ENCODE assay signal across 10 cellular contexts in genomic region chr17:27217631-27218030, GRCh38.
A peak's percentile ranks its signal among the peaks of the same experiment; 100 is the strongest.
DNase-seq lines count a peak whose midpoint lies in the region; ATAC-seq and TF ChIP-seq lines count a peak whose summit lies in the region.
"Had no signal": no experiment of that assay in that cellular context is flagged by ENCODE, and none has a peak within 500 bp of the region (broad histone marks: within the 10 kb centered on the region; RNA-seq: fewer than 3 reads in every experiment).

No MANE protein-coding gene starts in this region.

- DNase-seq in pons (ENCODE audit: low spot score), result peak; percentile 59
- no peak for DNase-seq in activated CD8-positive, alpha-beta T cell treated with anti-CD3 and anti-CD28 coated beads, Interleukin-2, amount 10 ng/mL, durations not matched to agents 7 days and 5 days
- DNase-seq in activated CD8-positive, alpha-beta memory T cell treated with anti-CD3 and anti-CD28 coated beads, Interleukin-2, amount 50 U/mL, for 4 hours, result no peak
- no peak for DNase-seq in activated CD8-positive, alpha-beta T cell treated with anti-CD3 and anti-CD28 coated beads for 36 hours
- DNase-seq: ovary, T1000 had no signal

- CTCF ChIA-PET in activated CD8-positive, alpha-beta T cell treated with anti-CD3 and anti-CD28 coated beads, Interleukin-2, amount 10 ng/mL, durations not matched to agents 7 days and 5 days (lab: Charles Lee), result interaction anchor here (2.4 kb wide), 1 partner anchor 11 kb away, joined by 11 read pairs; no protein-coding TSS in a partner anchor
- CTCF ChIA-PET in activated CD8-positive, alpha-beta T cell treated with anti-CD3 and anti-CD28 coated beads for 36 hours (lab: Charles Lee), result interaction anchor here (1.5 kb wide), 1 partner anchor 115 kb away, joined by 5 read pairs; no protein-coding TSS in a partner anchor

- no peaks in the 10 kb centered on the region for H3K9me3 Mint-ChIP-seq in activated CD8-positive, alpha-beta T cell treated with anti-CD3 and anti-CD28 coated beads, Interleukin-2, amount 10 ng/mL, durations not matched to agents 7 days and 5 days (ENCODE audit: insufficient read depth)
- no peaks in the 10 kb centered on the region for H3K9me3 Mint-ChIP-seq in activated CD8-positive, alpha-beta T cell treated with anti-CD3 and anti-CD28 coated beads for 36 hours

- H3K27ac Mint-ChIP-seq in activated CD8-positive, alpha-beta T cell treated with anti-CD3 and anti-CD28 coated beads, Interleukin-2, amount 10 ng/mL, durations not matched to agents 7 days and 5 days, result no peak overlapping the region
- no peak overlapping the region for H3K27ac Mint-ChIP-seq in activated CD8-positive, alpha-beta T cell treated with anti-CD3 and anti-CD28 coated beads for 36 hours
- H3K27ac Mint-ChIP-seq: brain had no signal

- H3K4me3 Mint-ChIP-seq in activated CD8-positive, alpha-beta T cell treated with anti-CD3 and anti-CD28 coated beads, Interleukin-2, amount 10 ng/mL, durations not matched to agents 7 days and 5 days, result no peak overlapping the region
- no peak overlapping the region for H3K4me3 Mint-ChIP-seq in activated CD8-positive, alpha-beta T cell treated with anti-CD3 and anti-CD28 coated beads for 36 hours
- H3K4me3 Mint-ChIP-seq: brain had no signal

- no peaks in the 10 kb centered on the region for H3K36me3 Mint-ChIP-seq in activated CD8-positive, alpha-beta T cell treated with anti-CD3 and anti-CD28 coated beads, Interleukin-2, amount 10 ng/mL, durations not matched to agents 7 days and 5 days (ENCODE audit: low read depth)
- no peaks in the 10 kb centered on the region for H3K36me3 Mint-ChIP-seq in activated CD8-positive, alpha-beta T cell treated with anti-CD3 and anti-CD28 coated beads for 36 hours (ENCODE audit: low read depth)
- H3K36me3 Mint-ChIP-seq: brain had no signal

- POLR2A ChIA-PET in activated CD8-positive, alpha-beta T cell treated with anti-CD3 and anti-CD28 coated beads, Interleukin-2, amount 10 ng/mL, durations not matched to agents 7 days and 5 days (lab: Charles Lee), result interaction anchor here (1.8 kb wide), 1 partner anchor 77 kb away, joined by 9 read pairs; no protein-coding TSS in a partner anchor
- POLR2A ChIA-PET in activated CD8-positive, alpha-beta T cell treated with anti-CD3 and anti-CD28 coated beads for 36 hours (lab: Charles Lee), result no interaction called here

- ATAC-seq in GM19023 (IDR thresholded peaks at IDR 0.05; ENCODE audit: unreplicated experiment) (peak; percentile 82), HG02610 (IDR thresholded peaks at IDR 0.05; ENCODE audit: unreplicated experiment) (peak; percentile 81), HG03571 (IDR thresholded peaks at IDR 0.05; ENCODE audit: unreplicated experiment) (peak; percentile 79)
- no peak for ATAC-seq in activated CD8-positive, alpha-beta T cell treated with anti-CD3 and anti-CD28 coated beads, Interleukin-2, amount 10 ng/mL, durations not matched to agents 7 days and 5 days
- ATAC-seq in activated CD8-positive, alpha-beta T cell treated with anti-CD3 and anti-CD28 coated beads for 36 hours, result no peak

- TF ChIP-seq CTCF in activated CD8-positive, alpha-beta T cell treated with anti-CD3 and anti-CD28 coated beads for 36 hours (IDR thresholded peaks at IDR 0.05), result no peak

- peaks cover 10% of the 10 kb centered on the region for H3K4me1 Mint-ChIP-seq in activated CD8-positive, alpha-beta T cell treated with anti-CD3 and anti-CD28 coated beads, Interleukin-2, amount 10 ng/mL, durations not matched to agents 7 days and 5 days (ENCODE audit: low read depth)
- peaks cover 10% of the 10 kb centered on the region for H3K4me1 Mint-ChIP-seq in activated CD8-positive, alpha-beta T cell treated with anti-CD3 and anti-CD28 coated beads for 36 hours (ENCODE audit: low read depth)
- H3K4me1 Mint-ChIP-seq: brain had no signal

- H3K27me3 Mint-ChIP-seq in activated CD8-positive, alpha-beta T cell treated with anti-CD3 and anti-CD28 coated beads, Interleukin-2, amount 10 ng/mL, durations not matched to agents 7 days and 5 days (ENCODE audit: low read depth), result no peaks in the 10 kb centered on the region
- no peaks in the 10 kb centered on the region for H3K27me3 Mint-ChIP-seq in activated CD8-positive, alpha-beta T cell treated with anti-CD3 and anti-CD28 coated beads for 36 hours

- intact Hi-C loops in activated CD8-positive, alpha-beta T cell treated with anti-CD3 and anti-CD28 coated beads for 36 hours (cut with micrococcal nuclease), result no loop called here

Comparison
In these comparisons a context has a peak if more than half of its experiments do, and no peak if none do; other contexts are left out.
1. ATAC-seq: peak in GM19023 (single experiment), HG02610 (single experiment) and HG03571 (single experiment); none in activated CD8-positive, alpha-beta T cell treated with anti-CD3 and anti-CD28 coated beads, Interleukin-2, amount 10 ng/mL, durations not matched to agents 7 days and 5 days (single experiment) and activated CD8-positive, alpha-beta T cell treated with anti-CD3 and anti-CD28 coated beads for 36 hours (single experiment).